ENCODE assay signal across 20 cellular contexts in the genomic region with DNA sequence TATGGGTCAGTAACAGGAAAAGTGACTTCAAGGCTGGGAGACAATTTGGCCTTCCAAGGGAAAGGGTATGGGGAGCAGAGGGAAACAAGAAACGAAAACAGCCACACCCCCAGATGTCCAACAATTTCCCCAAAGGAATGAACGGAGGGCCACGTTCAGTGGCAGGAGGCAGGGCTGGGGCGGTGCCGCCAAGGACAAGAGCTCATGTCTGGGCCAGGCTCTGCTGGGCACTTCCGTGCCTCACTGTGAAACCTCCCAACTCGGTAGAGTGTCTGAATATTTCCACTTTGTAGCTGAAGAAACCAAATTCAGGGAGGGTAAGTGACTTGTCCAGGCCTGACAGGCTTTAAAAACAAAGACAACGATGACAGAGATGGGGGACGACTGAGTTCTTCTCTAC. TPM values are rescaled to one million over a fixed set of nuclear protein-coding genes. Genes with fewer than 3 reads are reported as not detected.
A peak's percentile ranks its signal among the peaks of the same experiment; 100 is the strongest.
DNase-seq lines count a peak whose midpoint lies in the region; ATAC-seq and TF ChIP-seq lines count a peak whose summit lies in the region.
"Had no signal": no experiment of that assay in that cellular context is flagged by ENCODE, and none has a peak within 500 bp of the region (broad histone marks: within the 10 kb centered on the region; RNA-seq: fewer than 3 reads in every experiment).

No MANE protein-coding gene starts in this region.

- TF ChIP-seq CTCF in MCF 10A (IDR thresholded peaks at IDR 0.05; ENCODE audit: unreplicated experiment): no peak
- no peak for TF ChIP-seq CTCF in mammary epithelial cell (conservative IDR thresholded peaks at IDR 0.05 in 1 of 2, IDR thresholded peaks at IDR 0.05 in 1 of 2; ENCODE audit: extremely low read depth in 1 of 2, insufficient read depth in 1 of 2, low read depth in 1 of 2, low read length in 2 of 2)
- TF ChIP-seq CTCF in coronary artery (IDR thresholded peaks at IDR 0.05): no peak
- no peak for TF ChIP-seq CTCF in vagina (IDR thresholded peaks at IDR 0.05)

- no peak for TF ChIP-seq POLR2A in vagina (IDR thresholded peaks at IDR 0.05)

- H3K9me3 Mint-ChIP-seq in MCF 10A (ENCODE audit: unreplicated experiment): no peaks in the 10 kb centered on the region
- H3K9me3 Mint-ChIP-seq: CD8-positive, alpha-beta T cell had no signal

- POLR2A ChIA-PET in MCF 10A (lab: Yijun Ruan, JAX): interaction anchor here (0.6 to 6.8 kb wide), 13 partner anchors 11 to 257 kb away, joined by 3 to 69 read pairs (median 7); a partner anchor contains a TSS

- peaks cover 29% of the 10 kb centered on the region for H3K4me1 Mint-ChIP-seq in MCF 10A (ENCODE audit: insufficient read depth, unreplicated experiment)

- H3K4me2 ChIP-seq in mammary epithelial cell (ENCODE audit: insufficient read depth, low read depth, low read length): no peak overlapping the region
- H3K4me2 ChIP-seq: BLaER1 had no signal

- H3K36me3 ChIP-seq in mammary epithelial cell (ENCODE audit: insufficient read depth, low read length): no peaks in the 10 kb centered on the region
- no peaks in the 10 kb centered on the region for H3K36me3 ChIP-seq in vagina

- dilution Hi-C loops in mammary epithelial cell (cut with HindIII; ENCODE audit: low sequenced_read_pairs): no loop called here

- DNase-seq in MCF 10A (ENCODE audit: unreplicated experiment): no peak
- DNase-seq in mammary epithelial cell: no peak
- peak; percentile 33 for DNase-seq in coronary artery (ENCODE audit: low spot score)
- DNase-seq in vagina (ENCODE audit: extremely low spot score in 2 of 2): peak in 1 of 2 donors; percentile 79
- DNase-seq in NCI-H1048 (lab: John Stamatoyannopoulos, UW): no peak
- DNase-seq in activated CD4-positive, alpha-beta T cell treated with anti-CD3 and anti-CD28 coated beads for 4 hours: no peak
- DNase-seq: 8988T; CD8-positive, alpha-beta T cell; NCI-H1417; NCI-H2029; NCI-H2171 treated with DMSO at 0.1 percent for 48 hours; NCI-H446 treated with DMSO at 0.1 percent for 48 hours; NCI-H774 had no signal

- CTCF ChIA-PET in MCF 10A (lab: Yijun Ruan, JAX) (interaction anchor here (0.7 to 13.8 kb wide), 4 partner anchors 7 to 217 kb away, joined by 4 to 158 read pairs (median 22); no protein-coding TSS in a partner anchor), mammary epithelial cell (lab: Charles Lee; ENCODE audit: low non-redundant PET) (no interaction called here)

- no peaks in the 10 kb centered on the region for H3K27me3 Mint-ChIP-seq in MCF 10A (ENCODE audit: insufficient read depth, unreplicated experiment)

- BruUV-seq in MCF 10A (replicated peaks; lab: Mats Ljungman, UMichigan) (no TSS peak), mammary epithelial cell (replicated peaks; lab: Mats Ljungman, UMichigan) (no TSS peak)

- H3K27me3 ChIP-seq in mammary epithelial cell (ENCODE audit: insufficient read depth, low read length) (no peaks in the 10 kb centered on the region), layer of hippocampus (ENCODE audit: control insufficient read depth, insufficient read depth, low read length) (no peaks in the 10 kb centered on the region), vagina (no peaks in the 10 kb centered on the region)
- H3K27me3 ChIP-seq: BLaER1 had no signal

- H3K27ac ChIP-seq in mammary epithelial cell (ENCODE audit: insufficient read depth, low read depth, low read length) (no peak overlapping the region), coronary artery (no peak overlapping the region), layer of hippocampus (ENCODE audit: low read depth, low read length) (peak overlapping the region; percentile 48), vagina (peak overlapping the region; percentile 1)
- H3K27ac ChIP-seq: BLaER1 had no signal

- in situ Hi-C loops in mammary epithelial cell (cut with MboI; ENCODE audit: low sequenced_read_pairs in 2 of 2): no loop called here

- peaks cover 13% of the 10 kb centered on the region for H3K4me1 ChIP-seq in mammary epithelial cell (ENCODE audit: insufficient read depth, low read length)
- H3K4me1 ChIP-seq in vagina: peaks cover 4% of the 10 kb centered on the region

- no peaks in the 10 kb centered on the region for H3K79me2 ChIP-seq in mammary epithelial cell (ENCODE audit: insufficient read depth, low read length)

- H3K9me3 ChIP-seq in mammary epithelial cell (replicated peaks; ENCODE audit: insufficient read depth, low read length) (no peaks in the 10 kb centered on the region), vagina (no peaks in the 10 kb centered on the region)

- H3K4me3 Mint-ChIP-seq in MCF 10A (ENCODE audit: unreplicated experiment): peak overlapping the region; percentile 23
- H3K4me3 Mint-ChIP-seq: CD8-positive, alpha-beta T cell had no signal

- 62% methylated on average over 9 of the region's 9 CpGs for WGBS in mammary epithelial cell (ENCODE audit: low coverage, missing lambda C conversion rate)

- intact Hi-C loops in MCF 10A (cut with micrococcal nuclease) (loop anchor here (5.0 kb wide), 2 partner anchors 122 to 217 kb away; no protein-coding TSS in a partner anchor), mammary epithelial cell (cut with micrococcal nuclease) (no loop called here), vagina (cut with DNase I) (no loop called here)

- no peak overlapping the region for H3K4me3 ChIP-seq in mammary epithelial cell (replicated peaks in 1 of 3; ENCODE audit: insufficient read depth in 1 of 3, low read depth in 2 of 3, low read length in 3 of 3)
- H3K4me3 ChIP-seq in coronary artery: no peak overlapping the region
- H3K4me3 ChIP-seq in vagina: no peak overlapping the region
- H3K4me3 ChIP-seq: BLaER1 had no signal

- peak overlapping the region; percentile 52 for H3K27ac Mint-ChIP-seq in MCF 10A (ENCODE audit: low read depth, unreplicated experiment)
- H3K27ac Mint-ChIP-seq: CD8-positive, alpha-beta T cell had no signal

- H4K20me1 ChIP-seq in mammary epithelial cell (ENCODE audit: insufficient read depth, low read length): no peaks in the 10 kb centered on the region

- ATAC-seq in HG02973 (IDR thresholded peaks at IDR 0.05; ENCODE audit: unreplicated experiment): no peak
- ATAC-seq: CD8-positive, alpha-beta T cell; Right ventricle myocardium inferior had no signal

- H3K36me3 Mint-ChIP-seq in MCF 10A (ENCODE audit: insufficient read depth, unreplicated experiment): no peaks in the 10 kb centered on the region

- H3K9ac ChIP-seq in mammary epithelial cell (ENCODE audit: insufficient read depth, low read length): no peak overlapping the region
- H3K9ac ChIP-seq: BLaER1 had no signal

- no peak overlapping the region for H2AFZ ChIP-seq in mammary epithelial cell (ENCODE audit: low read depth, low read length)

RNA-seq across cellular contexts. Expression of a gene that starts 11.9 kb away (rescaled TPM):
- total RNA-seq in MCF 10A (2022) (17.6 and 28.7 TPM in 2 replicates), mammary epithelial cell (10 to 100 TPM; 13.7 to 22.3 TPM), vagina (15.0 TPM)
- 8.6 TPM for polyA plus RNA-seq in mammary epithelial cell
- not detected for polyA minus RNA-seq in mammary epithelial cell

RNA-seq across cellular contexts. Expression of a gene that starts 52.8 kb away (rescaled TPM):
- total RNA-seq in MCF 10A (2022) (not detected in 2 replicates), mammary epithelial cell (not detected), vagina (not detected)
- polyA plus RNA-seq in mammary epithelial cell: not detected
- polyA minus RNA-seq in mammary epithelial cell: not detected
- total RNA-seq: CD8-positive, alpha-beta T cell; H4; LHCN-M2; PC-3; Right ventricle myocardium inferior had no signal

Comparison
In these comparisons a context has a peak if more than half of its experiments do, and no peak if none do; other contexts are left out.
1. H3K27ac ChIP-seq: peak in layer of hippocampus (single experiment) and vagina (single experiment); none in mammary epithelial cell (single experiment) and coronary artery (0 of 2).